7 cellular contexts compared by ENCODE assay signal in genomic region chr10:125158528-125159485, GRCh38. TPM values are rescaled to one million over a fixed set of nuclear protein-coding genes. Genes with fewer than 3 reads are reported as not detected.
DNase-seq lines count a peak whose midpoint lies in the region; ATAC-seq and TF ChIP-seq lines count a peak whose summit lies in the region.

No MANE protein-coding gene starts in this region.

- no peak overlapping the region for H3K27ac Mint-ChIP-seq in activated naive CD8-positive, alpha-beta T cell treated with anti-CD3 and anti-CD28 coated beads for 36 hours

- no peaks in the 10 kb centered on the region for H3K4me1 Mint-ChIP-seq in activated naive CD8-positive, alpha-beta T cell treated with anti-CD3 and anti-CD28 coated beads for 36 hours

- H3K9me3 Mint-ChIP-seq in activated naive CD8-positive, alpha-beta T cell treated with anti-CD3 and anti-CD28 coated beads for 36 hours = no peaks in the 10 kb centered on the region

- peak overlapping the region; percentile 61 for H3K4me3 Mint-ChIP-seq in activated naive CD8-positive, alpha-beta T cell treated with anti-CD3 and anti-CD28 coated beads for 36 hours

- no peak for TF ChIP-seq CTCF in omental fat pad (IDR thresholded peaks at IDR 0.05)

- intact Hi-C loops in Right ventricle myocardium superior (cut with DNase I) = loop anchor here (5.0 kb wide), 1 partner anchor 97 kb away; no protein-coding TSS in a partner anchor

- no peaks in the 10 kb centered on the region for H3K36me3 Mint-ChIP-seq in activated naive CD8-positive, alpha-beta T cell treated with anti-CD3 and anti-CD28 coated beads for 36 hours

- peak; percentile 46 for ATAC-seq in Right ventricle myocardium superior (ENCODE audit: poor library complexity)
- peak; percentile 51 for ATAC-seq in omental fat pad (ENCODE audit: low FRiP score)

- peak; percentile 67 for DNase-seq in ELR (ENCODE audit: low read depth)
- peak; percentile 47 for DNase-seq in HuH-7 (ENCODE audit: low spot score)
- no peak for DNase-seq in activated naive CD8-positive, alpha-beta T cell treated with anti-CD3 and anti-CD28 coated beads for 36 hours
- peak; percentile 81 for DNase-seq in Right ventricle myocardium superior
- no peak for DNase-seq in omental fat pad (ENCODE audit: low spot score)
- no peak for DNase-seq in H4 (ENCODE audit: low spot score)
- DNase-seq in stimulated activated CD4-positive, alpha-beta T cell treated with anti-CD3 and anti-CD28 coated beads, Interleukin-4, amount 100 ng/mL, for 24 hours = no peak

- H3K27me3 Mint-ChIP-seq in activated naive CD8-positive, alpha-beta T cell treated with anti-CD3 and anti-CD28 coated beads for 36 hours = peaks cover 71% of the 10 kb centered on the region

RNA-seq across cellular contexts. Expression of gene CTBP2, which starts 1.6 kb away (rescaled TPM):
- total RNA-seq in activated naive CD8-positive, alpha-beta T cell treated with anti-CD3 and anti-CD28 coated beads for 36 hours = under 1 TPM in 1 of 2 experiments, not detected in 1; 0.25 TPM
- total RNA-seq in Right ventricle myocardium superior (29.4 TPM), omental fat pad (10 to 100 TPM; 29.4 to 58.6 (median 46.2) TPM)
- total RNA-seq in H4 (2014; rRNA removed; shearing (Covaris generic)) = 58.2 and 69.8 TPM in 2 replicates

Comparison
In these comparisons a context has a peak if more than half of its experiments do, and no peak if none do; other contexts are left out.
1. DNase-seq: peak in ELR (single experiment), HuH-7 (single experiment) and Right ventricle myocardium superior (single experiment); none in activated naive CD8-positive, alpha-beta T cell treated with anti-CD3 and anti-CD28 coated beads for 36 hours (single experiment), omental fat pad (single experiment), H4 (single experiment) and stimulated activated CD4-positive, alpha-beta T cell treated with anti-CD3 and anti-CD28 coated beads, Interleukin-4, amount 100 ng/mL, for 24 hours (single experiment).
2. RNA of gene CTBP2, which starts 1.6 kb away (total RNA-seq): 58.2 to 69.8 TPM in H4, 29.4 to 58.6 TPM in omental fat pad and 29.4 TPM in Right ventricle myocardium superior (single experiment); 0.25 TPM in activated naive CD8-positive, alpha-beta T cell treated with anti-CD3 and anti-CD28 coated beads for 36 hours; every median in the first group is over 10 times any median in the second.